1 cellular context compared by ENCODE assay signal in the genomic region with DNA sequence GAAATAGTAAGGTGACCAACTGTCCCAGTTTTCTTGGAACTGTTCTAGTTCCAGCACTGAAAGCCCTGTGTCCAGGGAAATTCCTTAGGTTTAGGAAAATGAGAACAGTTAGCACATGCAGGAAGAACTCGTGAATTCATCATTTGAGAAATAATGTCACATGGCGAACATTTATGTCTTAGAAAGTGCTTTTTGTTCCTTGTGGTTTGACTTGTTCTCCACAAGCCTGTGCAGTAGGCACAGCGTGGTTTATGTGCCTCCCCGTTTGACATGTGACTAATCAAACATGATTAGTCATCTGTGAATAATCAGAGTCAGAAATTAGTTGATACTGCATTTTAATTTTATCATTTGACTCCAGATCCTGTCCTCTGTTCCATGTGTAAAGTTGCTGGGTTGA.
TF ChIP-seq lines count a peak whose summit lies in the region.

No MANE protein-coding gene starts in this region.

TF ChIP-seq in SK-N-SH, 30 proteins besides CTCF, POLR2A, EP300 and RAD21 (continued from another document):
- TF ChIP-seq RXRA (IDR thresholded peaks at IDR 0.05; ENCODE audit: borderline replicate concordance, low read depth) (no peak), GATA2 (CRISPR knock-in tag; IDR thresholded peaks at IDR 0.05) (no peak)
TF ChIP-seq in SK-N-SH: peak in this region for 0.
